In the genomic region with DNA sequence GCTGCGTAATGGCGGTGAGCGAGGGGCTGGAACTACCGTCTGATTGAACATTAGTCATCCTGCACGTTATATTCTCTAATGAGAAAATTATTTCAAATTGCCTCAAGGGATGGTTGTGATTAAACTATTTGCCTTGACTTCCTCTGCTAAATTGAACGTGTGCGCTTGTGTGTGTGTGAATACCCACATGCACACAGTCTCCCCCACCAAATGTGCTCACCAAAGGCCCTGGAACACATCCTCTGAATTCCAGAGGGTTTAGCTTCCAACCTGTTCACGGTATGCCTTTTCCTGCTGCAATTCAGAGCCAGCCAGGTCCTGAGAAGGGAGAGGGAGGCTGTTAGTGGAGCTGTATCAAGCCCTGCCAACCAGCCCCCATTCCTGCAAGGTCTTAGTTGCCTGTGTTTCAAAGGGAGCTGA, we compare ENCODE assay signal across 2 cellular contexts.
TF ChIP-seq lines count a peak whose summit lies in the region.

No MANE protein-coding gene starts in this region.

TF ChIP-seq in GM23338, 12 proteins besides CTCF, POLR2A, EP300 and RAD21:
- TF ChIP-seq JUNB (IDR thresholded peaks at IDR 0.05; ENCODE audit: unreplicated experiment), result no peak
- TF ChIP-seq ZNF114 (CRISPR knock-in tag; IDR thresholded peaks at IDR 0.05), result no peak
- TF ChIP-seq, protein P1, sequence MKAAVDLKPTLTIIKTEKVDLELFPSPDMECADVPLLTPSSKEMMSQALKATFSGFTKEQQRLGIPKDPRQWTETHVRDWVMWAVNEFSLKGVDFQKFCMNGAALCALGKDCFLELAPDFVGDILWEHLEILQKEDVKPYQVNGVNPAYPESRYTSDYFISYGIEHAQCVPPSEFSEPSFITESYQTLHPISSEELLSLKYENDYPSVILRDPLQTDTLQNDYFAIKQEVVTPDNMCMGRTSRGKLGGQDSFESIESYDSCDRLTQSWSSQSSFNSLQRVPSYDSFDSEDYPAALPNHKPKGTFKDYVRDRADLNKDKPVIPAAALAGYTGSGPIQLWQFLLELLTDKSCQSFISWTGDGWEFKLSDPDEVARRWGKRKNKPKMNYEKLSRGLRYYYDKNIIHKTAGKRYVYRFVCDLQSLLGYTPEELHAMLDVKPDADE (IDR thresholded peaks at IDR 0.05), result no peak
- TF ChIP-seq, protein P2, sequence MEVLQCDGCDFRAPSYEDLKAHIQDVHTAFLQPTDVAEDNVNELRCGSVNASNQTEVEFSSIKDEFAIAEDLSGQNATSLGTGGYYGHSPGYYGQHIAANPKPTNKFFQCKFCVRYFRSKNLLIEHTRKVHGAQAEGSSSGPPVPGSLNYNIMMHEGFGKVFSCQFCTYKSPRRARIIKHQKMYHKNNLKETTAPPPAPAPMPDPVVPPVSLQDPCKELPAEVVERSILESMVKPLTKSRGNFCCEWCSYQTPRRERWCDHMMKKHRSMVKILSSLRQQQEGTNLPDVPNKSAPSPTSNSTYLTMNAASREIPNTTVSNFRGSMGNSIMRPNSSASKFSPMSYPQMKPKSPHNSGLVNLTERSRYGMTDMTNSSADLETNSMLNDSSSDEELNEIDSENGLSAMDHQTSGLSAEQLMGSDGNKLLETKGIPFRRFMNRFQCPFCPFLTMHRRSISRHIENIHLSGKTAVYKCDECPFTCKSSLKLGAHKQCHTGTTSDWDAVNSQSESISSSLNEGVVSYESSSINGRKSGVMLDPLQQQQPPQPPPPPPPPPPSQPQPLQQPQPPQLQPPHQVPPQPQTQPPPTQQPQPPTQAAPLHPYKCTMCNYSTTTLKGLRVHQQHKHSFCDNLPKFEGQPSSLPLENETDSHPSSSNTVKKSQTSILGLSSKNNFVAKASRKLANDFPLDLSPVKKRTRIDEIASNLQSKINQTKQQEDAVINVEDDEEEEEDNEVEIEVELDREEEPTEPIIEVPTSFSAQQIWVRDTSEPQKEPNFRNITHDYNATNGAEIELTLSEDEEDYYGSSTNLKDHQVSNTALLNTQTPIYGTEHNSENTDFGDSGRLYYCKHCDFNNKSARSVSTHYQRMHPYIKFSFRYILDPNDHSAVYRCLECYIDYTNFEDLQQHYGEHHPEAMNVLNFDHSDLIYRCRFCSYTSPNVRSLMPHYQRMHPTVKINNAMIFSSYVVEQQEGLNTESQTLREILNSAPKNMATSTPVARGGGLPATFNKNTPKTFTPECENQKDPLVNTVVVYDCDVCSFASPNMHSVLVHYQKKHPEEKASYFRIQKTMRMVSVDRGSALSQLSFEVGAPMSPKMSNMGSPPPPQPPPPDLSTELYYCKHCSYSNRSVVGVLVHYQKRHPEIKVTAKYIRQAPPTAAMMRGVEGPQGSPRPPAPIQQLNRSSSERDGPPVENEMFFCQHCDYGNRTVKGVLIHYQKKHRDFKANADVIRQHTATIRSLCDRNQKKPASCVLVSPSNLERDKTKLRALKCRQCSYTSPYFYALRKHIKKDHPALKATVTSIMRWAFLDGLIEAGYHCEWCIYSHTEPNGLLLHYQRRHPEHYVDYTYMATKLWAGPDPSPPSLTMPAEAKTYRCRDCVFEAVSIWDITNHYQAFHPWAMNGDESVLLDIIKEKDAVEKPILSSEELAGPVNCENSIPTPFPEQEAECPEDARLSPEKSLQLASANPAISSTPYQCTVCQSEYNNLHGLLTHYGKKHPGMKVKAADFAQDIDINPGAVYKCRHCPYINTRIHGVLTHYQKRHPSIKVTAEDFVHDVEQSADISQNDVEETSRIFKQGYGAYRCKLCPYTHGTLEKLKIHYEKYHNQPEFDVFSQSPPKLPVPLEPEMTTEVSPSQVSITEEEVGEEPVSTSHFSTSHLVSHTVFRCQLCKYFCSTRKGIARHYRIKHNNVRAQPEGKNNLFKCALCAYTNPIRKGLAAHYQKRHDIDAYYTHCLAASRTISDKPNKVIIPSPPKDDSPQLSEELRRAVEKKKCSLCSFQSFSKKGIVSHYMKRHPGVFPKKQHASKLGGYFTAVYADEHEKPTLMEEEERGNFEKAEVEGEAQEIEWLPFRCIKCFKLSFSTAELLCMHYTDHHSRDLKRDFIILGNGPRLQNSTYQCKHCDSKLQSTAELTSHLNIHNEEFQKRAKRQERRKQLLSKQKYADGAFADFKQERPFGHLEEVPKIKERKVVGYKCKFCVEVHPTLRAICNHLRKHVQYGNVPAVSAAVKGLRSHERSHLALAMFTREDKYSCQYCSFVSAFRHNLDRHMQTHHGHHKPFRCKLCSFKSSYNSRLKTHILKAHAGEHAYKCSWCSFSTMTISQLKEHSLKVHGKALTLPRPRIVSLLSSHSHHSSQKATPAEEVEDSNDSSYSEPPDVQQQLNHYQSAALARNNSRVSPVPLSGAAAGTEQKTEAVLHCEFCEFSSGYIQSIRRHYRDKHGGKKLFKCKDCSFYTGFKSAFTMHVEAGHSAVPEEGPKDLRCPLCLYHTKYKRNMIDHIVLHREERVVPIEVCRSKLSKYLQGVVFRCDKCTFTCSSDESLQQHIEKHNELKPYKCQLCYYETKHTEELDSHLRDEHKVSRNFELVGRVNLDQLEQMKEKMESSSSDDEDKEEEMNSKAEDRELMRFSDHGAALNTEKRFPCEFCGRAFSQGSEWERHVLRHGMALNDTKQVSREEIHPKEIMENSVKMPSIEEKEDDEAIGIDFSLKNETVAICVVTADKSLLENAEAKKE (CRISPR knock-in tag; IDR thresholded peaks at IDR 0.05), result no peak
- TF ChIP-seq STAT1 (IDR thresholded peaks at IDR 0.05; ENCODE audit: unreplicated experiment), result no peak
- TF ChIP-seq ZNF331 (CRISPR knock-in tag; IDR thresholded peaks at IDR 0.05; ENCODE audit: low read depth), result no peak
- TF ChIP-seq, protein P3, sequence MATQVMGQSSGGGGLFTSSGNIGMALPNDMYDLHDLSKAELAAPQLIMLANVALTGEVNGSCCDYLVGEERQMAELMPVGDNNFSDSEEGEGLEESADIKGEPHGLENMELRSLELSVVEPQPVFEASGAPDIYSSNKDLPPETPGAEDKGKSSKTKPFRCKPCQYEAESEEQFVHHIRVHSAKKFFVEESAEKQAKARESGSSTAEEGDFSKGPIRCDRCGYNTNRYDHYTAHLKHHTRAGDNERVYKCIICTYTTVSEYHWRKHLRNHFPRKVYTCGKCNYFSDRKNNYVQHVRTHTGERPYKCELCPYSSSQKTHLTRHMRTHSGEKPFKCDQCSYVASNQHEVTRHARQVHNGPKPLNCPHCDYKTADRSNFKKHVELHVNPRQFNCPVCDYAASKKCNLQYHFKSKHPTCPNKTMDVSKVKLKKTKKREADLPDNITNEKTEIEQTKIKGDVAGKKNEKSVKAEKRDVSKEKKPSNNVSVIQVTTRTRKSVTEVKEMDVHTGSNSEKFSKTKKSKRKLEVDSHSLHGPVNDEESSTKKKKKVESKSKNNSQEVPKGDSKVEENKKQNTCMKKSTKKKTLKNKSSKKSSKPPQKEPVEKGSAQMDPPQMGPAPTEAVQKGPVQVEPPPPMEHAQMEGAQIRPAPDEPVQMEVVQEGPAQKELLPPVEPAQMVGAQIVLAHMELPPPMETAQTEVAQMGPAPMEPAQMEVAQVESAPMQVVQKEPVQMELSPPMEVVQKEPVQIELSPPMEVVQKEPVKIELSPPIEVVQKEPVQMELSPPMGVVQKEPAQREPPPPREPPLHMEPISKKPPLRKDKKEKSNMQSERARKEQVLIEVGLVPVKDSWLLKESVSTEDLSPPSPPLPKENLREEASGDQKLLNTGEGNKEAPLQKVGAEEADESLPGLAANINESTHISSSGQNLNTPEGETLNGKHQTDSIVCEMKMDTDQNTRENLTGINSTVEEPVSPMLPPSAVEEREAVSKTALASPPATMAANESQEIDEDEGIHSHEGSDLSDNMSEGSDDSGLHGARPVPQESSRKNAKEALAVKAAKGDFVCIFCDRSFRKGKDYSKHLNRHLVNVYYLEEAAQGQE (IDR thresholded peaks at IDR 0.05; ENCODE audit: unreplicated experiment), result no peak
- no peak for TF ChIP-seq NANOG (IDR thresholded peaks at IDR 0.05; ENCODE audit: borderline replicate concordance)
- TF ChIP-seq POLR2AphosphoS5 (IDR thresholded peaks at IDR 0.05; ENCODE audit: low read depth), result no peak
- no peak for TF ChIP-seq EZH2phosphoT487 (IDR thresholded peaks at IDR 0.05; ENCODE audit: unreplicated experiment)

TF ChIP-seq in H1, 55 proteins besides CTCF, POLR2A, EP300 and RAD21:
- TF ChIP-seq MAFK (IDR thresholded peaks at IDR 0.05; ENCODE audit: low read depth, low read length) (no peak), SP1 (IDR thresholded peaks at IDR 0.05; ENCODE audit: low read depth, low read length) (no peak), TCF12 (IDR thresholded peaks at IDR 0.05; ENCODE audit: low read depth, low read length) (no peak), GTF2F1 (IDR thresholded peaks at IDR 0.05; ENCODE audit: borderline replicate concordance, low read depth, low read length) (no peak), POU5F1 (IDR thresholded peaks at IDR 0.05; ENCODE audit: low read depth, low read length) (no peak), RNF2 (IDR thresholded peaks at IDR 0.05; ENCODE audit: borderline replicate concordance, low read depth, low read length, missing control alignments, poor library complexity, severe bottlenecking) (no peak), ASH2L (IDR thresholded peaks at IDR 0.05; ENCODE audit: low read length) (no peak), JUN (IDR thresholded peaks at IDR 0.05; ENCODE audit: low read depth, low read length) (no peak), POLR2AphosphoS5 (IDR thresholded peaks at IDR 0.05; ENCODE audit: low read depth, low read length) (no peak), SAP30 (IDR thresholded peaks at IDR 0.05; ENCODE audit: insufficient read depth, insufficient replicate concordance, low read length) (no peak), CTBP2 (IDR thresholded peaks at IDR 0.05; ENCODE audit: borderline replicate concordance, insufficient read depth, insufficient read length, low read length) (no peak), HDAC6 (IDR thresholded peaks at IDR 0.05; ENCODE audit: low read depth, low read length) (no peak), TBP (IDR thresholded peaks at IDR 0.05; ENCODE audit: low read depth, low read length) (no peak), TEAD4 (IDR thresholded peaks at IDR 0.05; ENCODE audit: low read depth, low read length) (no peak), SRF (IDR thresholded peaks at IDR 0.05; ENCODE audit: low read depth, low read length) (no peak)
TF ChIP-seq in H1: peak in this region for 0.
